13 cellular contexts compared by ENCODE assay signal in genomic region chr6:94510877-94511276, GRCh38.
"Had no signal": no experiment of that assay in that cellular context is flagged by ENCODE, and none has a peak within 500 bp of the region (broad histone marks: within the 10 kb centered on the region; RNA-seq: fewer than 3 reads in every experiment).

No MANE protein-coding gene starts in this region.

- H3K27me3 Mint-ChIP-seq: activated naive CD8-positive, alpha-beta T cell treated with anti-CD3 and anti-CD28 coated beads for 36 hours; type B pancreatic cell had no signal

- ATAC-seq: activated CD4-positive, CD25-positive, alpha-beta regulatory T cell treated with anti-CD3 and anti-CD28 coated beads, Interleukin-2, amount 50 U/mL, for 24 hours; foreskin keratinocyte; pancreas had no signal

- H3K27ac Mint-ChIP-seq: activated naive CD8-positive, alpha-beta T cell treated with anti-CD3 and anti-CD28 coated beads for 36 hours; type B pancreatic cell had no signal

- H3K9me3 ChIP-seq: esophagus muscularis mucosa, pancreas had no signal

- H3K36me3 ChIP-seq: esophagus muscularis mucosa, left ventricle myocardium inferior, pancreas had no signal

- H3K4me1 ChIP-seq: breast epithelium, esophagus muscularis mucosa, foreskin keratinocyte, left ventricle myocardium inferior, pancreas had no signal

- H3K27ac ChIP-seq: breast epithelium, esophagus muscularis mucosa, foreskin keratinocyte, left ventricle myocardium inferior, pancreas had no signal

- DNase-seq: activated gamma-delta T cell; activated naive CD8-positive, alpha-beta T cell treated with anti-CD3 and anti-CD28 coated beads for 36 hours; foreskin keratinocyte; left ventricle myocardium inferior; mesendoderm; stimulated activated CD4-positive, alpha-beta T cell treated with anti-CD3 and anti-CD28 coated beads, Interleukin-1b, Interleukin-23, amount 100 ng/mL, for 48 hours; stimulated activated naive CD4-positive, alpha-beta T cell treated with Interleukin-2 at 50 U/mL for 16 hours; T-helper 2 cell had no signal

- H3K4me1 Mint-ChIP-seq: activated naive CD8-positive, alpha-beta T cell treated with anti-CD3 and anti-CD28 coated beads for 36 hours had no signal

- H3K36me3 Mint-ChIP-seq: activated naive CD8-positive, alpha-beta T cell treated with anti-CD3 and anti-CD28 coated beads for 36 hours; type B pancreatic cell had no signal

- H3K4me3 ChIP-seq: breast epithelium, esophagus muscularis mucosa, left ventricle myocardium inferior, pancreas had no signal

- H3K27me3 ChIP-seq: breast epithelium, esophagus muscularis mucosa, foreskin keratinocyte, pancreas had no signal

- H3K4me3 Mint-ChIP-seq: activated naive CD8-positive, alpha-beta T cell treated with anti-CD3 and anti-CD28 coated beads for 36 hours; type B pancreatic cell had no signal
